ENCODE assay signal across 24 cellular contexts in genomic region chr7:80334185-80334584, GRCh38.
"Had no signal": no experiment of that assay in that cellular context is flagged by ENCODE, and none has a peak within 500 bp of the region (broad histone marks: within the 10 kb centered on the region; RNA-seq: fewer than 3 reads in every experiment).

No MANE protein-coding gene starts in this region.

- H3K27ac ChIP-seq: coronary artery, esophagus squamous epithelium, gastroesophageal sphincter, left lung, neutrophil, pancreas, tibial artery had no signal

- H3K4me1 ChIP-seq: pancreas had no signal

- H3K9me3 ChIP-seq: esophagus squamous epithelium, gastroesophageal sphincter, heart left ventricle, left lung, neutrophil, pancreas, tibial artery had no signal

- H3K36me3 Mint-ChIP-seq: activated naive CD8-positive, alpha-beta T cell treated with anti-CD3 and anti-CD28 coated beads, Interleukin-2, amount 10 ng/mL, durations not matched to agents 7 days and 5 days; stimulated activated effector memory CD8-positive, alpha-beta T cell treated with anti-CD3 and anti-CD28 coated beads, Interleukin-12 subunit alpha, Interleukin-12 subunit beta, amount 100 ng/mL, for 72 hours had no signal

- H3K27me3 ChIP-seq: esophagus squamous epithelium, gastroesophageal sphincter, heart left ventricle, left lung, neutrophil, pancreas, tibial artery had no signal

- H3K4me3 Mint-ChIP-seq: activated naive CD4-positive, alpha-beta T cell treated with anti-CD3 and anti-CD28 coated beads for 36 hours; activated naive CD8-positive, alpha-beta T cell treated with anti-CD3 and anti-CD28 coated beads, Interleukin-2, amount 10 ng/mL, durations not matched to agents 7 days and 5 days; activated T-cell treated with anti-CD3 and anti-CD28 coated beads, Interleukin-2, amount 50 U/mL, for 72 hours; nephron; stimulated activated effector memory CD8-positive, alpha-beta T cell treated with anti-CD3 and anti-CD28 coated beads, Interleukin-12 subunit alpha, Interleukin-12 subunit beta, amount 100 ng/mL, for 72 hours; stimulated activated naive CD8-positive, alpha-beta T cell treated with anti-CD3 and anti-CD28 coated beads, Interleukin-15, amount 100 ng/mL, for 72 hours; T-helper 1 cell treated with Interleukin-12 subunit alpha and Interleukin-12 subunit beta and Interleukin-4 antibody, amounts not matched to agents 30 μg/mL and 1 μg/mL, for 36 hours had no signal

- H3K4me3 ChIP-seq: coronary artery, esophagus squamous epithelium, gastroesophageal sphincter, heart left ventricle, left lung, pancreas, tibial artery had no signal

- H3K4me1 Mint-ChIP-seq: activated naive CD8-positive, alpha-beta T cell treated with anti-CD3 and anti-CD28 coated beads, Interleukin-2, amount 10 ng/mL, durations not matched to agents 7 days and 5 days; stimulated activated effector memory CD8-positive, alpha-beta T cell treated with anti-CD3 and anti-CD28 coated beads, Interleukin-12 subunit alpha, Interleukin-12 subunit beta, amount 100 ng/mL, for 72 hours; stimulated activated naive CD8-positive, alpha-beta T cell treated with anti-CD3 and anti-CD28 coated beads, Interleukin-15, amount 100 ng/mL, for 72 hours had no signal

- H3K9me3 Mint-ChIP-seq: activated naive CD4-positive, alpha-beta T cell treated with anti-CD3 and anti-CD28 coated beads for 36 hours; activated naive CD8-positive, alpha-beta T cell treated with anti-CD3 and anti-CD28 coated beads, Interleukin-2, amount 10 ng/mL, durations not matched to agents 7 days and 5 days; nephron; T-helper 1 cell treated with Interleukin-12 subunit alpha and Interleukin-12 subunit beta and Interleukin-4 antibody, amounts not matched to agents 30 μg/mL and 1 μg/mL, for 36 hours had no signal

- DNase-seq: activated CD4-positive, alpha-beta T cell treated with anti-CD3 and anti-CD28 coated beads for 4 hours; activated CD4-positive, alpha-beta T cell treated with anti-CD3 and anti-CD28 coated beads, Interleukin-2, amount 50 U/mL, for 48 hours; activated CD4-positive, CD25-positive, alpha-beta regulatory T cell; activated effector memory CD4-positive, alpha-beta T cell treated with Interleukin-2 at 50 U/mL for 16 hours; activated naive CD4-positive, alpha-beta T cell treated with anti-CD3 and anti-CD28 coated beads for 36 hours; activated naive CD8-positive, alpha-beta T cell treated with anti-CD3 and anti-CD28 coated beads, Interleukin-2, amount 10 ng/mL, durations not matched to agents 7 days and 5 days; activated T-cell treated with anti-CD3 and anti-CD28 coated beads, Interleukin-2, amount 50 U/mL, for 72 hours; amniotic stem cell; esophagus squamous epithelium; heart left ventricle; left lung; mammary epithelial cell; pancreas; right cardiac atrium; stimulated activated CD4-positive, alpha-beta T cell treated with anti-CD3 and anti-CD28 coated beads, Interleukin-2, amount 100 ng/mL, for 24 hours; stimulated activated naive CD8-positive, alpha-beta T cell treated with anti-CD3 and anti-CD28 coated beads, Interleukin-15, amount 100 ng/mL, for 72 hours; T1000; tibial artery had no signal

- H3K27me3 Mint-ChIP-seq: stimulated activated naive CD8-positive, alpha-beta T cell treated with anti-CD3 and anti-CD28 coated beads, Interleukin-15, amount 100 ng/mL, for 72 hours had no signal

- H3K27ac Mint-ChIP-seq: activated naive CD4-positive, alpha-beta T cell treated with anti-CD3 and anti-CD28 coated beads for 36 hours; activated naive CD8-positive, alpha-beta T cell treated with anti-CD3 and anti-CD28 coated beads, Interleukin-2, amount 10 ng/mL, durations not matched to agents 7 days and 5 days; activated T-cell treated with anti-CD3 and anti-CD28 coated beads, Interleukin-2, amount 50 U/mL, for 72 hours; stimulated activated effector memory CD8-positive, alpha-beta T cell treated with anti-CD3 and anti-CD28 coated beads, Interleukin-12 subunit alpha, Interleukin-12 subunit beta, amount 100 ng/mL, for 72 hours; stimulated activated naive CD8-positive, alpha-beta T cell treated with anti-CD3 and anti-CD28 coated beads, Interleukin-15, amount 100 ng/mL, for 72 hours; T-helper 1 cell treated with Interleukin-12 subunit alpha and Interleukin-12 subunit beta and Interleukin-4 antibody, amounts not matched to agents 30 μg/mL and 1 μg/mL, for 36 hours had no signal

- H3K36me3 ChIP-seq: esophagus squamous epithelium, gastroesophageal sphincter, heart left ventricle, left lung, neutrophil, pancreas, tibial artery had no signal
